Comparison of ENCODE assay signal across 17 cellular contexts in the genomic region with DNA sequence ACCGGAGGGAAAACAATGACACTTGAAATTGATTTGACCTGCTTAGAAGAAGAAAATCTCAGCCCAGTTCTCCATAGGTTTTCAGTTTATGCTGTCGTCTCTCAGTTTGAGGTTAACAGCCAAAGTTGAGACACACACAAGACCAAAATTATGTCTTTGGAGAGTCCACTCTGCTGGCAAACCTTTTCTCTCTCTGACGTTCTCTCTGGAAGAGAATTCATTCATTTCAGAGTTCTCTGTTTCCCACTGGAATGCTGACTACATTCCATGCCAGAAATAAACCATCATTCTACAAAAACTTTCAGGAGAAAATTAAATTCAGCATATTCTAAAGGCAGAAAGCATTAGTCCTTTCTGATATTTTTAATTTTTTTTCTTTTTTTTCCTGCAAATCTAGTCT.
DNase-seq lines count a peak whose midpoint lies in the region; ATAC-seq and TF ChIP-seq lines count a peak whose summit lies in the region.
"Had no signal": no experiment of that assay in that cellular context is flagged by ENCODE, and none has a peak within 500 bp of the region (broad histone marks: within the 10 kb centered on the region; RNA-seq: fewer than 3 reads in every experiment).

No MANE protein-coding gene starts in this region.

- no peak overlapping the region for H3K27ac Mint-ChIP-seq in activated CD4-positive, alpha-beta T cell treated with anti-CD3 and anti-CD28 coated beads, Interleukin-2, amount 10 ng/mL, durations not matched to agents 24 days and 14 days
- H3K27ac Mint-ChIP-seq in HFFc6 (peak overlapping the region; percentile 49; the same call in 1 of the 2 replicates), chondrocyte (ENCODE audit: unreplicated experiment) (peak overlapping the region; percentile 49)
- H3K27ac Mint-ChIP-seq in activated T-helper 2 cell treated with anti-CD3 and anti-CD28 coated beads, Interferon-gamma antibody, Interleukin-2, Interleukin-4, amounts not matched to agents 10 μg/mL and 5 μg/mL and 100 μg/mL, durations not matched to agents 14 hours and 24 hours and 36 hours = no peak overlapping the region
- H3K27ac Mint-ChIP-seq: CD4-positive, alpha-beta memory T cell; GM23338; H9 had no signal

- no peaks in the 10 kb centered on the region for H3K36me3 Mint-ChIP-seq in activated CD4-positive, alpha-beta T cell treated with anti-CD3 and anti-CD28 coated beads, Interleukin-2, amount 10 ng/mL, durations not matched to agents 24 days and 14 days (ENCODE audit: low read depth)
- peaks cover 12% of the 10 kb centered on the region for H3K36me3 Mint-ChIP-seq in HFFc6 (ENCODE audit: low read depth)
- no peaks in the 10 kb centered on the region for H3K36me3 Mint-ChIP-seq in chondrocyte (ENCODE audit: low read depth)
- H3K36me3 Mint-ChIP-seq in activated T-helper 2 cell treated with anti-CD3 and anti-CD28 coated beads, Interferon-gamma antibody, Interleukin-2, Interleukin-4, amounts not matched to agents 10 μg/mL and 5 μg/mL and 100 μg/mL, durations not matched to agents 14 hours and 24 hours and 36 hours (ENCODE audit: low read depth) = no peaks in the 10 kb centered on the region
- H3K36me3 Mint-ChIP-seq: CD4-positive, alpha-beta memory T cell had no signal

- H3K9me3 ChIP-seq in adipocyte (ENCODE audit: control insufficient read depth, low read length) = no peaks in the 10 kb centered on the region

- H3K4me3 ChIP-seq in adipocyte (ENCODE audit: low read length) = no peak overlapping the region
- H3K4me3 ChIP-seq: GM23338 had no signal

- no peaks in the 10 kb centered on the region for H3K27me3 Mint-ChIP-seq in activated CD4-positive, alpha-beta T cell treated with anti-CD3 and anti-CD28 coated beads, Interleukin-2, amount 10 ng/mL, durations not matched to agents 24 days and 14 days
- peaks cover 2% of the 10 kb centered on the region; the same call in 1 of the 2 replicates for H3K27me3 Mint-ChIP-seq in HFFc6 (ENCODE audit: insufficient read depth)
- H3K27me3 Mint-ChIP-seq in chondrocyte (ENCODE audit: low read depth) = no peaks in the 10 kb centered on the region
- no peaks in the 10 kb centered on the region for H3K27me3 Mint-ChIP-seq in activated T-helper 2 cell treated with anti-CD3 and anti-CD28 coated beads, Interferon-gamma antibody, Interleukin-2, Interleukin-4, amounts not matched to agents 10 μg/mL and 5 μg/mL and 100 μg/mL, durations not matched to agents 14 hours and 24 hours and 36 hours (ENCODE audit: low read depth)
- H3K27me3 Mint-ChIP-seq: CD4-positive, alpha-beta memory T cell had no signal

- peaks cover 3% of the 10 kb centered on the region for H3K9me3 Mint-ChIP-seq in activated CD4-positive, alpha-beta T cell treated with anti-CD3 and anti-CD28 coated beads, Interleukin-2, amount 10 ng/mL, durations not matched to agents 24 days and 14 days
- H3K9me3 Mint-ChIP-seq in HFFc6 (peaks cover 8% of the 10 kb centered on the region; the same call in 1 of the 2 replicates), chondrocyte (ENCODE audit: low read depth) (peaks cover 16% of the 10 kb centered on the region)
- H3K9me3 Mint-ChIP-seq in activated T-helper 2 cell treated with anti-CD3 and anti-CD28 coated beads, Interferon-gamma antibody, Interleukin-2, Interleukin-4, amounts not matched to agents 10 μg/mL and 5 μg/mL and 100 μg/mL, durations not matched to agents 14 hours and 24 hours and 36 hours = no peaks in the 10 kb centered on the region
- H3K9me3 Mint-ChIP-seq: GM23338 had no signal

- intact Hi-C loops in activated CD4-positive, alpha-beta T cell treated with anti-CD3 and anti-CD28 coated beads, Interleukin-2, amount 10 ng/mL, durations not matched to agents 24 days and 14 days (cut with micrococcal nuclease) = loop anchor here (5.0 kb wide), 1 partner anchor 168 kb away; no protein-coding TSS in a partner anchor
- intact Hi-C loops in activated T-helper 2 cell treated with anti-CD3 and anti-CD28 coated beads, Interferon-gamma antibody, Interleukin-2, Interleukin-4, amounts not matched to agents 10 μg/mL and 5 μg/mL and 100 μg/mL, durations not matched to agents 14 hours and 24 hours and 36 hours (cut with micrococcal nuclease) = loop anchor here (10.0 kb wide), 1 partner anchor 165 kb away; no protein-coding TSS in a partner anchor

- H3K27me3 ChIP-seq in adipocyte (replicated peaks; ENCODE audit: control insufficient read depth, insufficient read depth, low read length) = no peaks in the 10 kb centered on the region

- no peak overlapping the region for H3K9ac ChIP-seq in adipocyte (ENCODE audit: low read length)

- TF ChIP-seq CTCF in HFFc6 (IDR thresholded peaks at IDR 0.05) (no peak), chondrocyte (IDR thresholded peaks at IDR 0.05) (no peak)

- ATAC-seq in GM18861 (IDR thresholded peaks at IDR 0.05; ENCODE audit: unreplicated experiment) = no peak
- ATAC-seq: GM23338, HCT116 had no signal

- no peaks in the 10 kb centered on the region for H3K4me1 ChIP-seq in adipocyte (ENCODE audit: control insufficient read depth, insufficient read depth, low read length)

- no peaks in the 10 kb centered on the region for H3K36me3 ChIP-seq in adipocyte (ENCODE audit: control insufficient read depth, insufficient read depth, low read length, severe bottlenecking)

- peak; percentile 12 for DNase-seq in activated CD4-positive, alpha-beta T cell treated with anti-CD3 and anti-CD28 coated beads, Interleukin-2, amount 10 ng/mL, durations not matched to agents 24 days and 14 days
- no peak for DNase-seq in activated CD4-positive, alpha-beta T cell treated with anti-CD3 and anti-CD28 coated beads for 4 hours
- peak; percentile 20 for DNase-seq in HFFc6
- peak; percentile 33 for DNase-seq in adipocyte (ENCODE audit: low read depth)
- DNase-seq in chondrocyte (ENCODE audit: low spot score) = no peak
- no peak for DNase-seq in NCI-H128 (lab: John Stamatoyannopoulos, UW; ENCODE audit: unreplicated experiment)
- DNase-seq in activated T-helper 2 cell treated with anti-CD3 and anti-CD28 coated beads, Interferon-gamma antibody, Interleukin-2, Interleukin-4, amounts not matched to agents 10 μg/mL and 5 μg/mL and 100 μg/mL, durations not matched to agents 14 hours and 24 hours and 36 hours (ENCODE audit: low spot score) = no peak
- DNase-seq: C1 segment of cervical spinal cord; Calu3; CD4-positive, alpha-beta memory T cell; COR-L47; DMS53; DMS79 treated with DMSO at 0.1 percent for 48 hours; H9 had no signal

- no peak overlapping the region for H3K4me3 Mint-ChIP-seq in activated CD4-positive, alpha-beta T cell treated with anti-CD3 and anti-CD28 coated beads, Interleukin-2, amount 10 ng/mL, durations not matched to agents 24 days and 14 days
- H3K4me3 Mint-ChIP-seq in HFFc6 (no peak overlapping the region), chondrocyte (ENCODE audit: unreplicated experiment) (no peak overlapping the region)
- H3K4me3 Mint-ChIP-seq in activated T-helper 2 cell treated with anti-CD3 and anti-CD28 coated beads, Interferon-gamma antibody, Interleukin-2, Interleukin-4, amounts not matched to agents 10 μg/mL and 5 μg/mL and 100 μg/mL, durations not matched to agents 14 hours and 24 hours and 36 hours (ENCODE audit: low read depth) = no peak overlapping the region
- H3K4me3 Mint-ChIP-seq: CD4-positive, alpha-beta memory T cell; GM23338; H9 had no signal

- H3K4me1 Mint-ChIP-seq in activated CD4-positive, alpha-beta T cell treated with anti-CD3 and anti-CD28 coated beads, Interleukin-2, amount 10 ng/mL, durations not matched to agents 24 days and 14 days = no peaks in the 10 kb centered on the region
- H3K4me1 Mint-ChIP-seq in HFFc6 (ENCODE audit: low read depth) (peaks cover 22% of the 10 kb centered on the region), chondrocyte (ENCODE audit: low read depth) (peaks cover 14% of the 10 kb centered on the region)
- H3K4me1 Mint-ChIP-seq in activated T-helper 2 cell treated with anti-CD3 and anti-CD28 coated beads, Interferon-gamma antibody, Interleukin-2, Interleukin-4, amounts not matched to agents 10 μg/mL and 5 μg/mL and 100 μg/mL, durations not matched to agents 14 hours and 24 hours and 36 hours (ENCODE audit: low read depth) = no peaks in the 10 kb centered on the region
- H3K4me1 Mint-ChIP-seq: CD4-positive, alpha-beta memory T cell; GM23338; H9 had no signal

Comparison
In these comparisons a context has a peak if more than half of its experiments do, and no peak if none do; other contexts are left out.
1. DNase-seq: peak in activated CD4-positive, alpha-beta T cell treated with anti-CD3 and anti-CD28 coated beads, Interleukin-2, amount 10 ng/mL, durations not matched to agents 24 days and 14 days (single experiment), HFFc6 (single experiment) and adipocyte (single experiment); none in activated CD4-positive, alpha-beta T cell treated with anti-CD3 and anti-CD28 coated beads for 4 hours (0 of 2), chondrocyte (single experiment), NCI-H128 (single experiment) and activated T-helper 2 cell treated with anti-CD3 and anti-CD28 coated beads, Interferon-gamma antibody, Interleukin-2, Interleukin-4, amounts not matched to agents 10 μg/mL and 5 μg/mL and 100 μg/mL, durations not matched to agents 14 hours and 24 hours and 36 hours (single experiment).
2. H3K27ac Mint-ChIP-seq: peak in HFFc6 (single experiment) and chondrocyte (single experiment); none in activated CD4-positive, alpha-beta T cell treated with anti-CD3 and anti-CD28 coated beads, Interleukin-2, amount 10 ng/mL, durations not matched to agents 24 days and 14 days (single experiment) and activated T-helper 2 cell treated with anti-CD3 and anti-CD28 coated beads, Interferon-gamma antibody, Interleukin-2, Interleukin-4, amounts not matched to agents 10 μg/mL and 5 μg/mL and 100 μg/mL, durations not matched to agents 14 hours and 24 hours and 36 hours (single experiment).